8 cellular contexts compared by ENCODE assay signal in the genomic region with DNA sequence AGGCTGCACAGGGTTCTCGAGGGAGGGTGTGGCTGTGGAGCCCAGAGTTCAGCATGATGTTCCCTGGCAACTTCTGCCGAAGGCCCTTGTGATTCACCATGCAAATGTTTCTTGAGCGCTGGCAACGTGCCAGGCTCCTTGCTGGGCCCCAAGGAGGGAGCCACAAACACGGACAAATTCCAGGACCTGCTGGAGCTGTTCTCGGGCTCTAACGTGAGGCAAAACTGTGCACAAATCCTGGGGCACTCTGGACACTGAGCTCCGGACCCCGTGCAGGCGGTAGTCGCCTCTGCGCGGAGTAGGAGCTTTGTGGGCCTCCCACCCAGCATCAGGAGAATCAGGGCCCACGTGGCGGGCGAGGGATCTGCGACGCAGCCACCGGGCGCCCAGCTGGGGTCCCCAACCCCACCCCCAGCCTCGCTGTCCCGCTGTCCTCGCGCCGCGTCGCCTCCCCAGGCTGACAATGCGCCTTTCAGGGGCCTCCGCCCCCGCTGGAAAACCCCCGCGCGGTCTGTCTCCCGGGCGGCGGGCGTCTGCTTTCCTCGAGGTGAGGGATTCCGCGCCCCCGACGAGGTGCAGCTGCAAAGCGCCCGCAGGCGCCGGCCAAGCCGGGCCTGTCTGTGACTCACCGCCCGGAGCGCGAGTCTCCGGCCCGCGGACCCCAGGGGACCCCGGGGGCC. TPM values are rescaled to one million over a fixed set of nuclear protein-coding genes. Genes with fewer than 3 reads are reported as not detected.
A peak's percentile ranks its signal among the peaks of the same experiment; 100 is the strongest.
DNase-seq lines count a peak whose midpoint lies in the region; ATAC-seq and TF ChIP-seq lines count a peak whose summit lies in the region.
"Had no signal": no experiment of that assay in that cellular context is flagged by ENCODE, and none has a peak within 500 bp of the region (broad histone marks: within the 10 kb centered on the region; RNA-seq: fewer than 3 reads in every experiment).

No MANE protein-coding gene starts in this region.

- TF ChIP-seq CTCF in WTC11 (IDR thresholded peaks at IDR 0.05) (no peak), left ventricle myocardium inferior (IDR thresholded peaks at IDR 0.05; ENCODE audit: borderline replicate concordance) (no peak)

- H3K4me1 ChIP-seq in left ventricle myocardium inferior (peaks cover 65% of the 10 kb centered on the region), subcutaneous abdominal adipose tissue (ENCODE audit: control insufficient read depth in 5 of 5, insufficient read depth in 5 of 5, low read length in 5 of 5) (peaks cover 0 to 18% (median 16%) of the 10 kb centered on the region in 5 donors)

- H3K4me3 ChIP-seq in left ventricle myocardium inferior (no peak overlapping the region), subcutaneous abdominal adipose tissue (ENCODE audit: low read depth in 1 of 5, low read length in 5 of 5) (peak overlapping the region in 4 of 5 donors; percentile 12 to 51 (median 18))

- H3K4me3 Mint-ChIP-seq in WTC11, result no peak overlapping the region

- H3K9ac ChIP-seq in subcutaneous abdominal adipose tissue (ENCODE audit: low read length in 5 of 5), result no peak overlapping the region

- no peaks in the 10 kb centered on the region for H3K9me3 Mint-ChIP-seq in WTC11

- no peaks in the 10 kb centered on the region for H3K9me3 ChIP-seq in left ventricle myocardium inferior (replicated peaks)
- H3K9me3 ChIP-seq in subcutaneous abdominal adipose tissue (ENCODE audit: control insufficient read depth in 5 of 5, low read length in 5 of 5), result no peaks in the 10 kb centered on the region

- ATAC-seq in WTC11, result peak; percentile 41
- no peak for ATAC-seq in HG02798 (IDR thresholded peaks at IDR 0.05; ENCODE audit: poor library complexity, unreplicated experiment)

- intact Hi-C loops in left ventricle myocardium inferior (cut with micrococcal nuclease), result no loop called here

- POLR2A ChIA-PET in WTC11 (lab: Charles Lee), result no interaction called here

- H3K36me3 Mint-ChIP-seq in WTC11, result no peaks in the 10 kb centered on the region

- CTCF ChIA-PET in WTC11 (lab: Charles Lee), result interaction anchor here (0.7 to 1.9 kb wide), 9 partner anchors 22 to 195 kb away, joined by 3 to 11 read pairs (median 4); no protein-coding TSS in a partner anchor

- H3K27ac ChIP-seq in left ventricle myocardium inferior (replicated peaks) (peak overlapping the region; percentile 76), subcutaneous abdominal adipose tissue (ENCODE audit: low read depth, low read length) (peak overlapping the region; percentile 77)

- peaks cover 11% of the 10 kb centered on the region for H3K27me3 Mint-ChIP-seq in WTC11 (ENCODE audit: low read depth)

- H3K27ac Mint-ChIP-seq in WTC11, result no peak overlapping the region

- DNase-seq in HS-27A (ENCODE audit: low read depth) (peak; percentile 45), WTC11 (ENCODE audit: low spot score) (peak; percentile 49), left ventricle myocardium inferior (peak; percentile 57), T-helper 2 cell (no peak), NCI-H2227 (lab: John Stamatoyannopoulos, UW; ENCODE audit: unreplicated experiment) (no peak)
- DNase-seq: activated CD4-positive, alpha-beta T cell treated with anti-CD3 and anti-CD28 coated beads for 1 hour had no signal

- H3K36me3 ChIP-seq in left ventricle myocardium inferior (no peaks in the 10 kb centered on the region), subcutaneous abdominal adipose tissue (ENCODE audit: control insufficient read depth in 5 of 5, insufficient read depth in 5 of 5, low read length in 5 of 5) (no peaks in the 10 kb centered on the region)

- peaks cover 7% of the 10 kb centered on the region; the same call in 1 of the 2 replicates for H3K4me1 Mint-ChIP-seq in WTC11

- H3K27me3 ChIP-seq in left ventricle myocardium inferior (ENCODE audit: low read depth) (peaks cover 9% of the 10 kb centered on the region), subcutaneous abdominal adipose tissue (ENCODE audit: control insufficient read depth in 5 of 5, insufficient read depth in 4 of 5, low read length in 5 of 5) (no peaks in the 10 kb centered on the region)

TF ChIP-seq in WTC11, 78 proteins besides CTCF, POLR2A, EP300 and RAD21:
- TF ChIP-seq, protein P1, sequence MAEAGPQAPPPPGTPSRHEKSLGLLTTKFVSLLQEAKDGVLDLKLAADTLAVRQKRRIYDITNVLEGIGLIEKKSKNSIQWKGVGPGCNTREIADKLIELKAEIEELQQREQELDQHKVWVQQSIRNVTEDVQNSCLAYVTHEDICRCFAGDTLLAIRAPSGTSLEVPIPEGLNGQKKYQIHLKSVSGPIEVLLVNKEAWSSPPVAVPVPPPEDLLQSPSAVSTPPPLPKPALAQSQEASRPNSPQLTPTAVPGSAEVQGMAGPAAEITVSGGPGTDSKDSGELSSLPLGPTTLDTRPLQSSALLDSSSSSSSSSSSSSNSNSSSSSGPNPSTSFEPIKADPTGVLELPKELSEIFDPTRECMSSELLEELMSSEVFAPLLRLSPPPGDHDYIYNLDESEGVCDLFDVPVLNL (CRISPR knock-in tag; IDR thresholded peaks at IDR 0.05; ENCODE audit: borderline replicate concordance, low read depth), result no peak
- no peak for TF ChIP-seq NR1H2 (CRISPR knock-in tag; IDR thresholded peaks at IDR 0.05)
- TF ChIP-seq GTF2I (CRISPR knock-in tag; conservative IDR thresholded peaks at IDR 0.05), result no peak
- no peak for TF ChIP-seq ATF1 (CRISPR knock-in tag; IDR thresholded peaks at IDR 0.05)
- TF ChIP-seq FOXP1 (CRISPR knock-in tag; IDR thresholded peaks at IDR 0.05; ENCODE audit: borderline replicate concordance), result no peak
- TF ChIP-seq ZNF671 (CRISPR knock-in tag; IDR thresholded peaks at IDR 0.05), result no peak
- TF ChIP-seq GABPB1 (CRISPR knock-in tag; IDR thresholded peaks at IDR 0.05), result no peak
- TF ChIP-seq ELF4 (CRISPR knock-in tag; IDR thresholded peaks at IDR 0.05; ENCODE audit: low read depth), result no peak
- TF ChIP-seq ZNF121 (CRISPR knock-in tag; IDR thresholded peaks at IDR 0.05), result no peak
- TF ChIP-seq, protein P2, sequence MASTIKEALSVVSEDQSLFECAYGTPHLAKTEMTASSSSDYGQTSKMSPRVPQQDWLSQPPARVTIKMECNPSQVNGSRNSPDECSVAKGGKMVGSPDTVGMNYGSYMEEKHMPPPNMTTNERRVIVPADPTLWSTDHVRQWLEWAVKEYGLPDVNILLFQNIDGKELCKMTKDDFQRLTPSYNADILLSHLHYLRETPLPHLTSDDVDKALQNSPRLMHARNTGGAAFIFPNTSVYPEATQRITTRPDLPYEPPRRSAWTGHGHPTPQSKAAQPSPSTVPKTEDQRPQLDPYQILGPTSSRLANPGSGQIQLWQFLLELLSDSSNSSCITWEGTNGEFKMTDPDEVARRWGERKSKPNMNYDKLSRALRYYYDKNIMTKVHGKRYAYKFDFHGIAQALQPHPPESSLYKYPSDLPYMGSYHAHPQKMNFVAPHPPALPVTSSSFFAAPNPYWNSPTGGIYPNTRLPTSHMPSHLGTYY (CRISPR knock-in tag; IDR thresholded peaks at IDR 0.05), result no peak
TF ChIP-seq in WTC11: peak in this region for 0.

RNA-seq across cellular contexts. Expression of a gene that starts 31.7 kb away (rescaled TPM):
- total RNA-seq in WTC11 (2021), result 1.6 to 2.1 TPM (median 1.8 TPM) in 3 replicates
- total RNA-seq in left ventricle myocardium inferior, result 8.8 TPM

RNA-seq across cellular contexts. Expression of a gene that starts 40.9 kb away (rescaled TPM):
- not detected in 3 replicates for total RNA-seq in WTC11 (2021)
- not detected for total RNA-seq in left ventricle myocardium inferior

Comparison
In these comparisons a context has a peak if more than half of its experiments do, and no peak if none do; other contexts are left out.
1. DNase-seq: peak in HS-27A (single experiment), WTC11 (single experiment) and left ventricle myocardium inferior (single experiment); none in T-helper 2 cell (0 of 5) and NCI-H2227 (single experiment).